ENCODE assay signal across 9 cellular contexts in genomic region chr17:49565948-49566491, GRCh38. TPM values are rescaled to one million over a fixed set of nuclear protein-coding genes. Genes with fewer than 3 reads are reported as not detected.
DNase-seq lines count a peak whose midpoint lies in the region; ATAC-seq and TF ChIP-seq lines count a peak whose summit lies in the region.
"Had no signal": no experiment of that assay in that cellular context is flagged by ENCODE, and none has a peak within 500 bp of the region (broad histone marks: within the 10 kb centered on the region; RNA-seq: fewer than 3 reads in every experiment).

No MANE protein-coding gene starts in this region.

- H3K4me3 ChIP-seq in choroid plexus epithelial cell (ENCODE audit: low read depth, low read length) (peak overlapping the region; percentile 27), neural progenitor cell (no peak overlapping the region)
- no peak overlapping the region for H3K4me3 ChIP-seq in effector memory CD4-positive, alpha-beta T cell (ENCODE audit: insufficient read depth, low read depth, low read length, poor library complexity, severe bottlenecking)

- no peaks in the 10 kb centered on the region for H3K9me3 Mint-ChIP-seq in neural progenitor cell

- TF ChIP-seq CTCF in C4-2B (conservative IDR thresholded peaks at IDR 0.05) (no peak), choroid plexus epithelial cell (conservative IDR thresholded peaks at IDR 0.05; ENCODE audit: low read depth, low read length) (peak; percentile 21), neural progenitor cell (IDR thresholded peaks at IDR 0.05) (no peak)

- H3K27ac Mint-ChIP-seq in neural progenitor cell: no peak overlapping the region

- H3K27me3 ChIP-seq in neural progenitor cell: peaks cover 42% of the 10 kb centered on the region
- H3K27me3 ChIP-seq in effector memory CD4-positive, alpha-beta T cell (replicated peaks; ENCODE audit: control insufficient read depth, insufficient read depth, low read length, poor library complexity, severe bottlenecking): no peaks in the 10 kb centered on the region

- no peaks in the 10 kb centered on the region for H3K36me3 ChIP-seq in neural progenitor cell
- H3K36me3 ChIP-seq in effector memory CD4-positive, alpha-beta T cell (ENCODE audit: control insufficient read depth, insufficient read depth, low read length): no peaks in the 10 kb centered on the region

- no peaks in the 10 kb centered on the region for H3K79me2 ChIP-seq in neural progenitor cell (ENCODE audit: low read depth)

- no peak overlapping the region for H2AFZ ChIP-seq in neural progenitor cell (replicated peaks)

- peak overlapping the region; percentile 15 for H3K4me3 Mint-ChIP-seq in neural progenitor cell

- peaks cover 9% of the 10 kb centered on the region for H3K4me1 ChIP-seq in neural progenitor cell
- H3K4me1 ChIP-seq in effector memory CD4-positive, alpha-beta T cell (ENCODE audit: control insufficient read depth, insufficient read depth, low read length, poor library complexity, severe bottlenecking): peaks cover 13% of the 10 kb centered on the region

- peaks cover 27% of the 10 kb centered on the region for H3K27me3 Mint-ChIP-seq in neural progenitor cell (ENCODE audit: insufficient read depth, low read depth)

- H3K4me2 ChIP-seq in neural progenitor cell: peak overlapping the region; percentile 29

- H3K36me3 Mint-ChIP-seq in neural progenitor cell: no peaks in the 10 kb centered on the region

- H3K27ac ChIP-seq in C4-2B: peak overlapping the region; percentile 11
- no peak overlapping the region for H3K27ac ChIP-seq in neural progenitor cell
- no peak overlapping the region for H3K27ac ChIP-seq in effector memory CD4-positive, alpha-beta T cell (ENCODE audit: insufficient read depth, low read length, poor library complexity, severe bottlenecking)

- no peak overlapping the region for H3K9ac ChIP-seq in neural progenitor cell

- ATAC-seq in HG02588 (IDR thresholded peaks at IDR 0.05; ENCODE audit: unreplicated experiment) (no peak), HG02571 (IDR thresholded peaks at IDR 0.05; ENCODE audit: unreplicated experiment) (no peak)

- peaks cover 23% of the 10 kb centered on the region for H3F3A ChIP-seq in neural progenitor cell (ENCODE audit: low read depth)

- H3K9me3 ChIP-seq in neural progenitor cell (ENCODE audit: low read depth): no peaks in the 10 kb centered on the region
- no peaks in the 10 kb centered on the region for H3K9me3 ChIP-seq in effector memory CD4-positive, alpha-beta T cell (ENCODE audit: control insufficient read depth, low read length)

- H4K20me1 ChIP-seq in neural progenitor cell (ENCODE audit: low read depth): no peaks in the 10 kb centered on the region

- H3K4me1 Mint-ChIP-seq in neural progenitor cell: peaks cover 7% of the 10 kb centered on the region

- DNase-seq in NCI-H146 treated with DMSO at 0.1 percent for 48 hours (lab: John Stamatoyannopoulos, UW; ENCODE audit: unreplicated experiment) (peak; percentile 63), choroid plexus epithelial cell (ENCODE audit: low read depth) (peak; percentile 90), neural progenitor cell (ENCODE audit: low spot score) (no peak), NCI-H526 treated with DMSO at 0.1 percent for 48 hours (lab: John Stamatoyannopoulos, UW) (no peak)
- no peak for DNase-seq in effector memory CD4-positive, alpha-beta T cell

RNA-seq across cellular contexts. Expression of gene NXPH3, which starts 9.7 kb away (rescaled TPM):
- total RNA-seq in neural progenitor cell (ENCODE audit: low replicate concordance): 3.6 and 10.7 TPM in 2 replicates
- total RNA-seq: RPMI7951 had no signal

Comparison
In these comparisons a context has a peak if more than half of its experiments do, and no peak if none do; other contexts are left out.
1. DNase-seq: peak in NCI-H146 treated with DMSO at 0.1 percent for 48 hours (single experiment) and choroid plexus epithelial cell (single experiment); none in neural progenitor cell (single experiment), NCI-H526 treated with DMSO at 0.1 percent for 48 hours (single experiment) and effector memory CD4-positive, alpha-beta T cell (0 of 3).